ENCODE assay signal across 7 cellular contexts in the genomic region with DNA sequence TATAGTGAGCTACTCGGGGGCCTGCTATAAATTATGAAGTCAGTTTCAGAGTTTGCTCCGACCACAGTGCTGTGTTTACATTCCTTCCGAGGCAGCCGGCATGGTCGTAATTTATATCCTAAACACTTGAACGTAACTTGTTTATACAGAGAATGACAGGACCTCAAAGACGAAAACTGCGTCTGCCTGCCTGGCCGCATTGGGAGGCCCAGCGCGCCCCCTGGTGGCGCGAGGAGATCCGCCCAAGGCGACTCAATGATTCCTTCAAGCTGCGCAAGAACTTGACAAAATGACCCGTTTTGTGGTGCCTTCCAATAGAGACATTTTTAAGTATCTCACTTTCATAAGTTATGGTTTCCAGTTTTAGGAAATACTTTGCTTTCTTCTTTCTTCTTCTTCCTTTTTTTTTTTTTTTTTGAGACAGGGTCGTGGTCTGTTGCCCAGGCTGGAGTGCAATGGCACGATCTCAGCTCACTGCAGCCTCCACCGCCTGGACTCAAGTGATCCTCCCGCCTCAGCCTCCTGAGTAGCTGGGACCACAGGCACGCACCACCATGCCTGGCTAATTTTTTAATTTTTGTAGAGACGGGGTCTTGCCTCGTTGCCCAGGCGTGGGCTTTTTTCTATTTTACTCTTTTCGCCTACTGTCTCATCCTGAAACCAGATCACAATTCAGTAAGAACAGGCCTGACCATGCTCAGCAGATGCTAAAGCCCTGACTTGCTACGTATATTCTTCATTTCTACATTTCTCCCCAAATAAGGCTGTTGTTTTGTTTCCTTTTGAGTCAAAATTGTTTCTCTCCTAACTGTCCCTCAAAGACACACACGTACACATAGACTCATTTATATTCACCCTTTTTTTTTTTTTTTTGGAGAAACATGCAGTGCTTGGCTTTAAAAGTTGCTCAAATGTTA. TPM values are rescaled to one million over a fixed set of nuclear protein-coding genes. Genes with fewer than 3 reads are reported as not detected.
A peak's percentile ranks its signal among the peaks of the same experiment; 100 is the strongest.
DNase-seq lines count a peak whose midpoint lies in the region; FAIRE-seq and TF ChIP-seq lines count a peak whose summit lies in the region.

No MANE protein-coding gene starts in this region.

- CTCF ChIA-PET in PC-9 (lab: Charles Lee): interaction anchor here (0.7 to 0.8 kb wide), 2 partner anchors 14 to 16 kb away, joined by 3 to 9 read pairs; no protein-coding TSS in a partner anchor

- H3K4me1 ChIP-seq in PC-9 (replicated peaks; ENCODE audit: insufficient read depth): 0 out of 2 replicates have a peak, but pooled peaks cover 4% of the 10 kb centered on the region
- H3K4me1 ChIP-seq in neutrophil (ENCODE audit: control insufficient read depth in 1 of 2, insufficient read depth in 1 of 2, low read depth in 1 of 2, low read length in 1 of 2): peaks cover 0 to 2% of the 10 kb centered on the region in 2 experiments

- H2AFZ ChIP-seq in PC-9: no peak overlapping the region; the same call in 1 of the 2 replicates

- H3K36me3 ChIP-seq in PC-9 (ENCODE audit: low read depth) (no peaks in the 10 kb centered on the region), neutrophil (no peaks in the 10 kb centered on the region)

- H3K4me2 ChIP-seq in PC-9: peak overlapping the region; percentile 71

- H3K4me3 ChIP-seq in PC-9 (no peak overlapping the region), fibroblast of mammary gland (ENCODE audit: control insufficient read depth, low read depth, low read length) (no peak overlapping the region), neutrophil (ENCODE audit: low read depth in 1 of 2, low read length in 1 of 2) (no peak overlapping the region)

- intact Hi-C loops in PC-9 (cut with micrococcal nuclease; ENCODE audit: unreplicated experiment): loop anchor here (1.0 to 5.0 kb wide), 5 partner anchors 484 to 804 kb away; no protein-coding TSS in a partner anchor

- TF ChIP-seq CTCF in PC-9 (conservative IDR thresholded peaks at IDR 0.05): peak; percentile 88
- TF ChIP-seq CTCF in fibroblast of mammary gland (conservative IDR thresholded peaks at IDR 0.05; ENCODE audit: control insufficient read depth, insufficient read depth, low read depth, low read length): peak; percentile 98
- TF ChIP-seq CTCF in neutrophil (IDR thresholded peaks at IDR 0.05): peak; percentile 55

- peak; percentile 89 for FAIRE-seq in GM12891 (lab: Jason Lieb, UNC)

- no peaks in the 10 kb centered on the region for H3K79me2 ChIP-seq in PC-9 (ENCODE audit: low read depth)

- no peaks in the 10 kb centered on the region for H4K20me1 ChIP-seq in PC-9 (ENCODE audit: insufficient read depth)

- H3K9me2 ChIP-seq in PC-9 (ENCODE audit: insufficient read depth): no peaks in the 10 kb centered on the region

- H3K27me3 ChIP-seq in PC-9 (ENCODE audit: insufficient read depth, low read depth) (no peaks in the 10 kb centered on the region), neutrophil (peaks cover 100% of the 10 kb centered on the region)

- H3K27ac ChIP-seq in PC-9 (no peak overlapping the region), neutrophil (no peak overlapping the region), substantia nigra (ENCODE audit: low read depth, low read length, poor library complexity, severe bottlenecking) (no peak overlapping the region)

- no peaks in the 10 kb centered on the region for H3F3A ChIP-seq in PC-9 (ENCODE audit: insufficient read depth, low read depth)

- DNase-seq in GM12891 (ENCODE audit: insufficient read length, low spot score) (peak; percentile 81), HK-2 (ENCODE audit: unreplicated experiment) (peak; percentile 72), PC-9 (peak; percentile 45 to 67), fibroblast of mammary gland (ENCODE audit: low read depth) (peak; percentile 76), substantia nigra (lab: John Stamatoyannopoulos, UW) (peak in 32 of 49 donors; percentile 4 to 64 (median 24))
- peak; percentile 78 to 82 for DNase-seq in activated T-cell treated with anti-CD3 and anti-CD28 coated beads, Interleukin-2, amount 50 U/mL, for 48 hours

- POLR2A ChIA-PET in PC-9 (lab: Charles Lee; ENCODE audit: unreplicated experiment): no interaction called here

- no peak for TF ChIP-seq POLR2A in GM12891 (IDR thresholded peaks at IDR 0.05; ENCODE audit: low read depth, low read length)

- no TSS peak for BruUV-seq in PC-9 (replicated peaks; lab: Mats Ljungman, UMichigan)

- H3K9me3 ChIP-seq in PC-9 (ENCODE audit: insufficient read depth, low read depth) (no peaks in the 10 kb centered on the region), neutrophil (no peaks in the 10 kb centered on the region)

TF ChIP-seq in GM12891, 5 proteins besides CTCF, POLR2A, EP300 and RAD21:
- TF ChIP-seq POU2F2 (IDR thresholded peaks at IDR 0.05; ENCODE audit: low read depth, low read length) (no peak), SPI1 (IDR thresholded peaks at IDR 0.05; ENCODE audit: low read depth, low read length) (no peak), TAF1 (IDR thresholded peaks at IDR 0.05; ENCODE audit: low read depth, low read length) (no peak), POLR2AphosphoS5 (IDR thresholded peaks at IDR 0.05; ENCODE audit: low read depth, low read length) (no peak)

RNA-seq across cellular contexts. Expression of a gene that starts 7.8 kb away (rescaled TPM):
- 0.09 TPM for polyA plus RNA-seq in GM12891 (2012; ENCODE audit: low read depth, missing spikeins)
- total RNA-seq in PC-9 (2021): not detected in 2 replicates

Comparison
In these comparisons a context has a peak if more than half of its experiments do, and no peak if none do; other contexts are left out.
1. DNase-seq: peak in every context shown above with its lines; median percentile 81 in GM12891; 80 in activated T-cell treated with anti-CD3 and anti-CD28 coated beads, Interleukin-2, amount 50 U/mL, for 48 hours; 76 in fibroblast of mammary gland; 72 in HK-2; 56 in PC-9; 24 in substantia nigra.